In genomic region chr1:169694304-169694703, GRCh38 we compare ENCODE assay signal across 2 cellular contexts.
TF ChIP-seq lines count a peak whose summit lies in the region.

No MANE protein-coding gene starts in this region.

TF ChIP-seq in liver, 16 proteins besides CTCF, POLR2A, EP300 and RAD21:
- TF ChIP-seq ZBTB33 (IDR thresholded peaks at IDR 0.05) (no peak), SP1 (IDR thresholded peaks at IDR 0.05) (no peak), FOXA2 (IDR thresholded peaks at IDR 0.05) (no peak), HNF4G (IDR thresholded peaks at IDR 0.05) (no peak)
TF ChIP-seq in liver: peak in this region for 0.

TF ChIP-seq in HepG2, 621 proteins besides CTCF, POLR2A, EP300 and RAD21:
- TF ChIP-seq ZNF138 (CRISPR knock-in tag; IDR thresholded peaks at IDR 0.05; ENCODE audit: low read depth): no peak
- no peak for TF ChIP-seq FOXA3 (CRISPR knock-in tag; IDR thresholded peaks at IDR 0.05)
- TF ChIP-seq FOXK2 (IDR thresholded peaks at IDR 0.05): no peak
- TF ChIP-seq ZNF761 (CRISPR knock-in tag; conservative IDR thresholded peaks at IDR 0.05): no peak
- TF ChIP-seq ZNF263 (CRISPR knock-in tag; IDR thresholded peaks at IDR 0.05): no peak
- TF ChIP-seq NR1H2 (CRISPR knock-in tag; IDR thresholded peaks at IDR 0.05; ENCODE audit: borderline replicate concordance, low read depth): no peak
- no peak for TF ChIP-seq SMAD1 (CRISPR knock-in tag; IDR thresholded peaks at IDR 0.05; ENCODE audit: borderline replicate concordance, low read depth)
- no peak for TF ChIP-seq IRX3 (CRISPR knock-in tag; IDR thresholded peaks at IDR 0.05; ENCODE audit: borderline replicate concordance, low read depth)
- no peak for TF ChIP-seq ZBTB1 (CRISPR knock-in tag; IDR thresholded peaks at IDR 0.05; ENCODE audit: borderline replicate concordance)
- no peak for TF ChIP-seq ZSCAN20 (CRISPR knock-in tag; IDR thresholded peaks at IDR 0.05; ENCODE audit: borderline replicate concordance)
- no peak for TF ChIP-seq SRSF1 (optimal IDR thresholded peaks at IDR 0.05; ENCODE audit: low read depth, low read length)
- no peak for TF ChIP-seq RFX5 (IDR thresholded peaks at IDR 0.05; ENCODE audit: low read depth, low read length)
- no peak for TF ChIP-seq NFE2L2 (IDR thresholded peaks at IDR 0.05; ENCODE audit: low read length)
